In genomic region chr1:211095381-211095780, GRCh38 we compare ENCODE assay signal across 9 cellular contexts. TPM values are rescaled to one million over a fixed set of nuclear protein-coding genes. Genes with fewer than 3 reads are reported as not detected.
"Had no signal": no experiment of that assay in that cellular context is flagged by ENCODE, and none has a peak within 500 bp of the region (broad histone marks: within the 10 kb centered on the region; RNA-seq: fewer than 3 reads in every experiment).

No MANE protein-coding gene starts in this region.

- H3K4me3 Mint-ChIP-seq: GM23338, HFFc6, IgD-negative memory B cell had no signal

- H3K4me1 Mint-ChIP-seq: GM23338 had no signal

- DNase-seq: H7, HFFc6, KBM-7 had no signal

- H3K27ac Mint-ChIP-seq: GM23338, HFFc6, IgD-negative memory B cell had no signal

- H3K9me3 Mint-ChIP-seq: HFFc6 had no signal

- ATAC-seq: GM23338, HCT116, HepG2 had no signal

- H3K4me1 ChIP-seq: HAP-1 had no signal

- H3K27ac ChIP-seq: HL-60 had no signal

- H3K36me3 ChIP-seq: HAP-1 had no signal

- H3K4me3 ChIP-seq: GM23338, HAP-1 had no signal

- H3K9me3 ChIP-seq: HAP-1 had no signal

RNA-seq across cellular contexts. Expression of gene KCNH1, which starts 38.6 kb away (rescaled TPM):
- total RNA-seq: HepG2 had no signal
- polyA plus RNA-seq: GM23338, HepG2 had no signal
